18 cellular contexts compared by ENCODE assay signal in the genomic region with DNA sequence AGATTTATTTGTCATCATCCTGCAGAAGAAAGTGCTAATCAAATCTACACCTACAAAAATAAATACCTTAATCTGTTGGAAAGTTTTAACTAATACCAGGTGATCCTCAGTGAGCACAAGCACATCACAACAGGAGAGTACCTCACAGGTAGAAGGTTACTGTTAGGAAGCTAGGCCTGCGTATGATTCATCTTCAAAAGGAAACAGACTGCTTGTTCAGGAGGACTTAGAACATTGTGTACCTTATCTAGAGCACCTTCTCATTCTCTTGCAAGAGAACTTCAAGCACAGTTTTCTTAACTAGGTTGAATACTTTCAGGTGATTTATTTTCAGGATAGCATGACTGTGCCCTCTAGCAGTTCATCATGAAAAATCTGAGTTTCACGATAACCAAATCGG. TPM values are rescaled to one million over a fixed set of nuclear protein-coding genes. Genes with fewer than 3 reads are reported as not detected.
"Had no signal": no experiment of that assay in that cellular context is flagged by ENCODE, and none has a peak within 500 bp of the region (broad histone marks: within the 10 kb centered on the region; RNA-seq: fewer than 3 reads in every experiment).

No MANE protein-coding gene starts in this region.

- H3K4me1 Mint-ChIP-seq: activated B cell treated with CpG ODN at 0.5 μM for 24 hours; central memory CD8-positive, alpha-beta T cell had no signal

- FAIRE-seq: endothelial cell of umbilical vein had no signal

- H3K4me3 ChIP-seq: adrenal gland, body of pancreas had no signal

- H3K9me3 Mint-ChIP-seq: activated B cell treated with CpG ODN at 0.5 μM for 24 hours; activated CD8-positive, alpha-beta T cell treated with anti-CD3 and anti-CD28 coated beads for 36 hours; activated naive CD4-positive, alpha-beta T cell treated with anti-CD3 and anti-CD28 coated beads, Interleukin-2, amount 50 U/mL, for 24 hours; activated T-cell treated with anti-CD3 and anti-CD28 coated beads, Interleukin-2, amount 50 U/mL, for 4 hours; central memory CD8-positive, alpha-beta T cell; natural killer cell treated with Interleukin-12 subunit alpha and Interleukin-12 subunit beta and Interleukin-15 and Interleukin-18, amount 100 ng/mL, for 72 hours; stimulated activated naive CD8-positive, alpha-beta T cell treated with anti-CD3 and anti-CD28 coated beads, Interleukin-15, Interleukin-2, amounts not matched to agents 100 ng/mL and 50 ng/mL, for 24 hours had no signal

- ATAC-seq: body of pancreas; left cardiac atrium; natural killer cell treated with Interleukin-12 subunit alpha and Interleukin-12 subunit beta and Interleukin-15 and Interleukin-18, amount 100 ng/mL, for 72 hours; right cardiac atrium had no signal

- H3K27me3 Mint-ChIP-seq: activated B cell treated with CpG ODN at 0.5 μM for 24 hours; activated CD8-positive, alpha-beta T cell treated with anti-CD3 and anti-CD28 coated beads for 36 hours; activated naive CD4-positive, alpha-beta T cell treated with anti-CD3 and anti-CD28 coated beads, Interleukin-2, amount 50 U/mL, for 24 hours; central memory CD8-positive, alpha-beta T cell; natural killer cell treated with Interleukin-12 subunit alpha and Interleukin-12 subunit beta and Interleukin-15 and Interleukin-18, amount 100 ng/mL, for 72 hours; stimulated activated naive CD8-positive, alpha-beta T cell treated with anti-CD3 and anti-CD28 coated beads, Interleukin-15, Interleukin-2, amounts not matched to agents 100 ng/mL and 50 ng/mL, for 24 hours had no signal

- H3K9me3 ChIP-seq: adrenal gland, body of pancreas had no signal

- H3K27ac Mint-ChIP-seq: activated B cell treated with CpG ODN at 0.5 μM for 24 hours; activated CD8-positive, alpha-beta T cell treated with anti-CD3 and anti-CD28 coated beads for 36 hours; activated naive CD4-positive, alpha-beta T cell treated with anti-CD3 and anti-CD28 coated beads, Interleukin-2, amount 50 U/mL, for 24 hours; natural killer cell treated with Interleukin-12 subunit alpha and Interleukin-12 subunit beta and Interleukin-15 and Interleukin-18, amount 100 ng/mL, for 72 hours; stimulated activated naive CD8-positive, alpha-beta T cell treated with anti-CD3 and anti-CD28 coated beads, Interleukin-15, Interleukin-2, amounts not matched to agents 100 ng/mL and 50 ng/mL, for 24 hours had no signal

- DNase-seq: activated B cell treated with CpG ODN at 0.5 μM for 24 hours; activated CD4-positive, alpha-beta T cell treated with anti-CD3 and anti-CD28 coated beads for 48 hours; activated CD8-positive, alpha-beta T cell treated with anti-CD3 and anti-CD28 coated beads for 36 hours; activated effector memory CD4-positive, alpha-beta T cell treated with anti-CD3 and anti-CD28 coated beads, Interleukin-2, amount 50 U/mL, for 16 hours; activated T-cell treated with anti-CD3 and anti-CD28 coated beads, Interleukin-2, amount 50 U/mL, for 4 hours; adrenal gland; body of pancreas; effector CD8-positive, alpha-beta T cell; foreskin melanocyte; head of caudate nucleus; left cardiac atrium; right cardiac atrium had no signal

- H3K27me3 ChIP-seq: adrenal gland, body of pancreas had no signal

- H3K4me3 Mint-ChIP-seq: activated B cell treated with CpG ODN at 0.5 μM for 24 hours; activated CD8-positive, alpha-beta T cell treated with anti-CD3 and anti-CD28 coated beads for 36 hours; activated naive CD4-positive, alpha-beta T cell treated with anti-CD3 and anti-CD28 coated beads, Interleukin-2, amount 50 U/mL, for 24 hours; activated T-cell treated with anti-CD3 and anti-CD28 coated beads, Interleukin-2, amount 50 U/mL, for 4 hours; central memory CD8-positive, alpha-beta T cell; natural killer cell treated with Interleukin-12 subunit alpha and Interleukin-12 subunit beta and Interleukin-15 and Interleukin-18, amount 100 ng/mL, for 72 hours; stimulated activated naive CD8-positive, alpha-beta T cell treated with anti-CD3 and anti-CD28 coated beads, Interleukin-15, Interleukin-2, amounts not matched to agents 100 ng/mL and 50 ng/mL, for 24 hours had no signal

- H3K36me3 ChIP-seq: adrenal gland had no signal

- H3K27ac ChIP-seq: adrenal gland, body of pancreas had no signal

- H3K4me1 ChIP-seq: adrenal gland, body of pancreas had no signal

- H3K36me3 Mint-ChIP-seq: activated naive CD4-positive, alpha-beta T cell treated with anti-CD3 and anti-CD28 coated beads, Interleukin-2, amount 50 U/mL, for 24 hours; natural killer cell treated with Interleukin-12 subunit alpha and Interleukin-12 subunit beta and Interleukin-15 and Interleukin-18, amount 100 ng/mL, for 72 hours had no signal

RNA-seq across cellular contexts. Expression of a gene that starts 54.2 kb away (rescaled TPM):
- total RNA-seq: ureter had no signal
